In genomic region chr7:44607141-44608068, GRCh38 we compare ENCODE assay signal across 8 cellular contexts. TPM values are rescaled to one million over a fixed set of nuclear protein-coding genes. Genes with fewer than 3 reads are reported as not detected.
DNase-seq lines count a peak whose midpoint lies in the region; ATAC-seq and TF ChIP-seq lines count a peak whose summit lies in the region.

No MANE protein-coding gene starts in this region.

- TF ChIP-seq POLR2A in body of pancreas (IDR thresholded peaks at IDR 0.05) = no peak

- H3K36me3 ChIP-seq in body of pancreas (replicated peaks in 1 of 2; ENCODE audit: insufficient read depth in 1 of 2, low read depth in 2 of 2) (no peaks in the 10 kb centered on the region), mesodermal cell (ENCODE audit: control insufficient read depth, insufficient read depth, low read length) (no peaks in the 10 kb centered on the region)

- DNase-seq in HEK293T (ENCODE audit: extremely low spot score) (no peak), body of pancreas (no peak), mucosa of gallbladder (ENCODE audit: low spot score) (no peak)
- no peak for DNase-seq in stimulated activated CD4-positive, alpha-beta T cell treated with anti-CD3 and anti-CD28 coated beads, Interleukin-15, amount 100 ng/mL, for 24 hours

- CTCF ChIA-PET in HEK293T (lab: Yijun Ruan, JAX) = interaction anchor here (0.5 to 1.9 kb wide), 3 partner anchors 19 to 1315 kb away, joined by 3 to 7 read pairs (median 3); no protein-coding TSS in a partner anchor

- H3K27me3 ChIP-seq in body of pancreas = no peaks in the 10 kb centered on the region

- WGBS in body of pancreas, 2 donors = 48 to 59% methylated on average over 27 to 34 of the region's 35 CpGs
- WGBS in mesodermal cell (ENCODE audit: insufficient coverage in 2 of 2), 2 experiments = 54 to 60% methylated on average over 24 to 28 of the region's 35 CpGs

- POLR2A ChIA-PET in HEK293T (lab: Yijun Ruan, JAX) = interaction anchor here (0.6 to 3.2 kb wide), 19 partner anchors 9 to 365 kb away, joined by 3 to 23 read pairs (median 4); partner anchors contain the start of genes DDX56, H2AZ2 and TMED4

- H3K4me3 ChIP-seq in body of pancreas (peak overlapping the region; percentile 23 to 98), mesodermal cell (ENCODE audit: extremely low read depth, insufficient read depth, low read length, poor library complexity, severe bottlenecking) (peak overlapping the region; percentile 77)

- TF ChIP-seq CTCF in 22Rv1 (IDR thresholded peaks at IDR 0.05) (no peak), body of pancreas (IDR thresholded peaks at IDR 0.05) (no peak)

- H3K27ac ChIP-seq in 22Rv1 (peak overlapping the region; percentile 92), body of pancreas (peak overlapping the region; percentile 98 to 99 (median 98)), mesodermal cell (ENCODE audit: low read depth, low read length, severe bottlenecking) (peak overlapping the region; percentile 83)

- intact Hi-C loops in body of pancreas (cut with DNase I) = loop anchor here (10.0 kb wide), 1 partner anchor 137 kb away; the partner anchor contains the start of gene ZMIZ2

- peaks cover 25% of the 10 kb centered on the region for H3K4me1 ChIP-seq in body of pancreas
- peaks cover 7% of the 10 kb centered on the region for H3K4me1 ChIP-seq in mesodermal cell (ENCODE audit: control insufficient read depth, insufficient read depth, low read length, poor library complexity, severe bottlenecking)

- ATAC-seq in body of pancreas (no peak), HG02798 (IDR thresholded peaks at IDR 0.05; ENCODE audit: poor library complexity, unreplicated experiment) (no peak), GM19328 (IDR thresholded peaks at IDR 0.05; ENCODE audit: unreplicated experiment) (no peak)

- no peaks in the 10 kb centered on the region for H3K9me3 ChIP-seq in body of pancreas
- H3K9me3 ChIP-seq in mesodermal cell (ENCODE audit: control insufficient read depth, low read length) = no peaks in the 10 kb centered on the region

TF ChIP-seq in HEK293T, 16 proteins besides CTCF, POLR2A, EP300 and RAD21:
- TF ChIP-seq PKNOX1 (IDR thresholded peaks at IDR 0.05) = no peak
- no peak for TF ChIP-seq ZNF384 (IDR thresholded peaks at IDR 0.05)
- no peak for TF ChIP-seq ARNT (IDR thresholded peaks at IDR 0.05)
- TF ChIP-seq L3MBTL2 (conservative IDR thresholded peaks at IDR 0.05) = peak; percentile 92

RNA-seq across cellular contexts. Expression of gene OGDH, which starts 1.0 kb away (rescaled TPM):
- 10 to 100 TPM; 36.1 to 46.1 TPM for total RNA-seq in body of pancreas
- 39.8 TPM for polyA plus RNA-seq in mesodermal cell (2013, experiment 1 of 2)
- polyA plus RNA-seq in mesodermal cell (2013, experiment 2 of 2) = 36.7 TPM
- 114 TPM for total RNA-seq in mucosa of gallbladder

RNA-seq across cellular contexts. Expression of gene TMED4, which starts 25.4 kb away (rescaled TPM):
- total RNA-seq in body of pancreas (10 to 100 TPM; 52.4 to 65.6 TPM), mucosa of gallbladder (136 TPM)
- 97.2 TPM for polyA plus RNA-seq in mesodermal cell (2013, experiment 1 of 2)
- polyA plus RNA-seq in mesodermal cell (2013, experiment 2 of 2) = 81.6 TPM

RNA-seq across cellular contexts. Expression of gene DDX56, which starts 33.7 kb away (rescaled TPM):
- total RNA-seq in body of pancreas (10 to 100 TPM; 32.2 to 54.1 TPM), mucosa of gallbladder (53.3 TPM)
- 52.2 TPM for polyA plus RNA-seq in mesodermal cell (2013, experiment 1 of 2)
- polyA plus RNA-seq in mesodermal cell (2013, experiment 2 of 2) = 49.1 TPM
